In genomic region chr12:55809274-55809673, GRCh38 we compare ENCODE assay signal across 1 cellular context.
TF ChIP-seq lines count a peak whose summit lies in the region.

No MANE protein-coding gene starts in this region.

TF ChIP-seq in IMR-90, 13 proteins besides CTCF, POLR2A, EP300 and RAD21:
- TF ChIP-seq MXI1 (IDR thresholded peaks at IDR 0.05; ENCODE audit: borderline replicate concordance, low read depth, low read length) (no peak), RCOR1 (IDR thresholded peaks at IDR 0.05; ENCODE audit: insufficient replicate concordance, low read length) (no peak), CEBPB (IDR thresholded peaks at IDR 0.05; ENCODE audit: low read depth, low read length) (no peak), RFX5 (IDR thresholded peaks at IDR 0.05; ENCODE audit: low read depth, low read length) (no peak), NFE2L2 (IDR thresholded peaks at IDR 0.05; ENCODE audit: low read depth, low read length) (no peak), FOS (IDR thresholded peaks at IDR 0.05; ENCODE audit: low read depth, low read length) (no peak), MAFK (IDR thresholded peaks at IDR 0.05; ENCODE audit: low read depth, low read length) (no peak), BHLHE40 (IDR thresholded peaks at IDR 0.05; ENCODE audit: low read depth, low read length) (no peak), MAZ (IDR thresholded peaks at IDR 0.05; ENCODE audit: borderline replicate concordance, low read depth, low read length) (no peak), CHD1 (IDR thresholded peaks at IDR 0.05; ENCODE audit: low read depth, low read length) (no peak), SMC3 (IDR thresholded peaks at IDR 0.05; ENCODE audit: low read depth, low read length) (no peak)
- TF ChIP-seq, protein P1, sequence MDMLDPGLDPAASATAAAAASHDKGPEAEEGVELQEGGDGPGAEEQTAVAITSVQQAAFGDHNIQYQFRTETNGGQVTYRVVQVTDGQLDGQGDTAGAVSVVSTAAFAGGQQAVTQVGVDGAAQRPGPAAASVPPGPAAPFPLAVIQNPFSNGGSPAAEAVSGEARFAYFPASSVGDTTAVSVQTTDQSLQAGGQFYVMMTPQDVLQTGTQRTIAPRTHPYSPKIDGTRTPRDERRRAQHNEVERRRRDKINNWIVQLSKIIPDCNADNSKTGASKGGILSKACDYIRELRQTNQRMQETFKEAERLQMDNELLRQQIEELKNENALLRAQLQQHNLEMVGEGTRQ (IDR thresholded peaks at IDR 0.05; ENCODE audit: low read depth, low read length): no peak
- TF ChIP-seq, protein P2, sequence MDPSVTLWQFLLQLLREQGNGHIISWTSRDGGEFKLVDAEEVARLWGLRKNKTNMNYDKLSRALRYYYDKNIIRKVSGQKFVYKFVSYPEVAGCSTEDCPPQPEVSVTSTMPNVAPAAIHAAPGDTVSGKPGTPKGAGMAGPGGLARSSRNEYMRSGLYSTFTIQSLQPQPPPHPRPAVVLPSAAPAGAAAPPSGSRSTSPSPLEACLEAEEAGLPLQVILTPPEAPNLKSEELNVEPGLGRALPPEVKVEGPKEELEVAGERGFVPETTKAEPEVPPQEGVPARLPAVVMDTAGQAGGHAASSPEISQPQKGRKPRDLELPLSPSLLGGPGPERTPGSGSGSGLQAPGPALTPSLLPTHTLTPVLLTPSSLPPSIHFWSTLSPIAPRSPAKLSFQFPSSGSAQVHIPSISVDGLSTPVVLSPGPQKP (IDR thresholded peaks at IDR 0.05; ENCODE audit: borderline replicate concordance, low read depth, low read length): no peak
